9 cellular contexts compared by ENCODE assay signal in genomic region chr11:63866211-63866610, GRCh38. TPM values are rescaled to one million over a fixed set of nuclear protein-coding genes. Genes with fewer than 3 reads are reported as not detected.
DNase-seq lines count a peak whose midpoint lies in the region; TF ChIP-seq lines count a peak whose summit lies in the region.
"Had no signal": no experiment of that assay in that cellular context is flagged by ENCODE, and none has a peak within 500 bp of the region (broad histone marks: within the 10 kb centered on the region; RNA-seq: fewer than 3 reads in every experiment).

No MANE protein-coding gene starts in this region.

- H3K4me2 ChIP-seq in GM23248 (ENCODE audit: unreplicated experiment), result no peak overlapping the region

- H4K20me1 ChIP-seq in GM23248 (ENCODE audit: insufficient read depth), result peaks cover 6% of the 10 kb centered on the region; the same call in 1 of the 2 replicates

- no peak for TF ChIP-seq POLR2A in stomach (IDR thresholded peaks at IDR 0.05)

- H3K9ac ChIP-seq in GM23248, result no peak overlapping the region

- CTCF ChIA-PET in RWPE1 (lab: Yijun Ruan, JAX), result interaction anchor here (0.5 kb wide), 1 partner anchor 50 kb away, joined by 3 read pairs; no protein-coding TSS in a partner anchor

- H3K4me3 ChIP-seq in GM23248, result no peak overlapping the region
- no peak overlapping the region for H3K4me3 ChIP-seq in stomach
- H3K4me3 ChIP-seq: gastrocnemius medialis had no signal

- H3F3A ChIP-seq in GM23248 (ENCODE audit: insufficient read depth), result peaks cover 11% of the 10 kb centered on the region; the same call in 1 of the 2 replicates

- H3K9me2 ChIP-seq in GM23248 (ENCODE audit: insufficient read depth), result no peaks in the 10 kb centered on the region

- H3K27me3 ChIP-seq in GM23248 (replicated peaks; ENCODE audit: insufficient read depth) (no peaks in the 10 kb centered on the region), stomach (no peaks in the 10 kb centered on the region)
- H3K27me3 ChIP-seq: gastrocnemius medialis had no signal

- H3K36me3 ChIP-seq in GM23248 (ENCODE audit: low read depth) (no peaks in the 10 kb centered on the region), stomach (peaks cover 0 to 13% (median 7%) of the 10 kb centered on the region in 4 donors)

- intact Hi-C loops in stomach (cut with DNase I; ENCODE audit: low total_unique reads), result no loop called here

- peaks cover 94% of the 10 kb centered on the region for H3K79me2 ChIP-seq in GM23248 (ENCODE audit: insufficient read depth)

- in situ Hi-C loops in GM23248 (cut with MboI), result no loop called here

- no peak for TF ChIP-seq EP300 in stomach (IDR thresholded peaks at IDR 0.05)

- H3K9me3 ChIP-seq in GM23248 (ENCODE audit: low read depth), result no peaks in the 10 kb centered on the region
- H3K9me3 ChIP-seq in stomach, result no peaks in the 10 kb centered on the region
- H3K9me3 ChIP-seq: gastrocnemius medialis had no signal

- TF ChIP-seq CTCF in stomach (IDR thresholded peaks at IDR 0.05) (no peak), RWPE1 (conservative IDR thresholded peaks at IDR 0.05; ENCODE audit: low read depth) (no peak)

- no peak overlapping the region for H2AFZ ChIP-seq in GM23248

- POLR2A ChIA-PET in RWPE1 (lab: Yijun Ruan, JAX; ENCODE audit: low non-redundant PET), result interaction anchor here (0.7 kb wide), 1 partner anchor 13 kb away, joined by 3 read pairs; no protein-coding TSS in a partner anchor

- WGBS in GM23248 (ENCODE audit: low coverage in 1 of 2, low lambda C conversion rate in 2 of 2, missing lambda C conversion rate in 2 of 2), 2 experiments, result 47 to 48% methylated on average over 4 of the region's 4 CpGs
- 9 to 34% (median 26%) methylated on average over 4 of the region's 4 CpGs for WGBS in stomach, 5 donors

- H3K27ac ChIP-seq in GM23248 (no peak overlapping the region), stomach (peak overlapping the region; percentile 2 to 59 (median 32)), RWPE1 (no peak overlapping the region)
- H3K27ac ChIP-seq: gastrocnemius medialis had no signal

- DNase-seq in DMS79 (lab: John Stamatoyannopoulos, UW), result peak; percentile 84
- peak; percentile 52 for DNase-seq in GM23248
- DNase-seq in RPMI7951 (ENCODE audit: low read depth), result peak; percentile 57
- DNase-seq in activated effector memory CD4-positive, alpha-beta T cell treated with anti-CD3 and anti-CD28 coated beads, Interleukin-2, amount 50 U/mL, for 16 hours, result peak; percentile 88
- peak; percentile 54 for DNase-seq in medulla oblongata (ENCODE audit: extremely low spot score)
- DNase-seq in stomach, result peak; percentile 89
- no peak for DNase-seq in mesenteric fat pad (ENCODE audit: low spot score)
- no peak for DNase-seq in RWPE1 (ENCODE audit: low spot score)

- H3K4me1 ChIP-seq in GM23248 (ENCODE audit: insufficient read depth) (peaks cover 23% of the 10 kb centered on the region), stomach (peaks cover 60 to 93% (median 88%) of the 10 kb centered on the region in 4 donors)

RNA-seq across cellular contexts. Expression of gene MARK2, which starts 27.3 kb away (rescaled TPM):
- total RNA-seq in GM23248 (2014; rRNA removed; shearing (Covaris generic)), result 14.8 and 15.8 TPM in 2 replicates
- polyA plus RNA-seq in GM23248 (2016; fragmentation: Nextera tagmentation; extraction: Ambion mirVana), result 8.6 and 8.9 TPM in 2 replicates
- 7.5 and 9.0 TPM in 2 replicates for total RNA-seq in RPMI7951 (2014; rRNA removed; shearing (Covaris generic))
- total RNA-seq in stomach, result 100 to 1,000 TPM in 1 of 5 donors, 10 to 100 TPM in 4; 13.8 to 128 (median 34.8) TPM
- 10 to 100 TPM in 2 of 3 donors, 1 to 10 TPM in 1; 8.8 to 18.2 (median 13.9) TPM for polyA plus RNA-seq in stomach
- 32.2 TPM for total RNA-seq in mesenteric fat pad

RNA-seq across cellular contexts. Expression of gene RCOR2, which starts 50.8 kb away (rescaled TPM):
- 0.89 and 1.8 TPM in 2 replicates for total RNA-seq in GM23248 (2014; rRNA removed; shearing (Covaris generic))
- polyA plus RNA-seq in GM23248 (2016; fragmentation: Nextera tagmentation; extraction: Ambion mirVana), result 0.24 TPM in 1 of 2 replicates, not detected in the other
- 0.96 and 2.1 TPM in 2 replicates for total RNA-seq in RPMI7951 (2014; rRNA removed; shearing (Covaris generic))
- 1 to 10 TPM in 1 of 5 donors, under 1 TPM in 1, not detected in 3; 0.58 to 1.1 TPM for total RNA-seq in stomach
- polyA plus RNA-seq in stomach, result 1 to 10 TPM in 1 of 3 donors, under 1 TPM in 2; 0.35 to 1.6 (median 0.92) TPM
- total RNA-seq in mesenteric fat pad, result 0.58 TPM

RNA-seq across cellular contexts. Expression of gene SPINDOC, which starts 53.0 kb away (rescaled TPM):
- total RNA-seq in GM23248 (2014; rRNA removed; shearing (Covaris generic)), result 10.6 and 15.3 TPM in 2 replicates
- polyA plus RNA-seq in GM23248 (2016; fragmentation: Nextera tagmentation; extraction: Ambion mirVana) (0.30 and 0.86 TPM in 2 replicates), stomach (10 to 100 TPM in 1 of 3 donors, 1 to 10 TPM in 2; 4.6 to 12.1 (median 5.8) TPM)
- 12.1 and 16.3 TPM in 2 replicates for total RNA-seq in RPMI7951 (2014; rRNA removed; shearing (Covaris generic))
- total RNA-seq in stomach (10 to 100 TPM in 1 of 5 donors, 1 to 10 TPM in 3, under 1 TPM in 1; 0.45 to 13.6 (median 5.7) TPM), mesenteric fat pad (16.2 TPM)

Comparison
In these comparisons a context has a peak if more than half of its experiments do, and no peak if none do; other contexts are left out.
1. DNase-seq: peak in DMS79 (single experiment), GM23248 (single experiment), RPMI7951 (single experiment), activated effector memory CD4-positive, alpha-beta T cell treated with anti-CD3 and anti-CD28 coated beads, Interleukin-2, amount 50 U/mL, for 16 hours (single experiment), medulla oblongata (single experiment) and stomach (single experiment); none in mesenteric fat pad (single experiment) and RWPE1 (single experiment).
2. H3K27ac ChIP-seq: peak in stomach (5 of 5); none in GM23248 (single experiment) and RWPE1 (single experiment).